ENCODE assay signal across 1 cellular context in genomic region chr18:63159590-63159989, GRCh38.
A peak's percentile ranks its signal among the peaks of the same experiment; 100 is the strongest.
TF ChIP-seq lines count a peak whose summit lies in the region.

No MANE protein-coding gene starts in this region.

TF ChIP-seq in GM12878, 131 proteins besides CTCF, POLR2A, EP300 and RAD21 (continued from another document and continues in another):
- TF ChIP-seq, protein P1, sequence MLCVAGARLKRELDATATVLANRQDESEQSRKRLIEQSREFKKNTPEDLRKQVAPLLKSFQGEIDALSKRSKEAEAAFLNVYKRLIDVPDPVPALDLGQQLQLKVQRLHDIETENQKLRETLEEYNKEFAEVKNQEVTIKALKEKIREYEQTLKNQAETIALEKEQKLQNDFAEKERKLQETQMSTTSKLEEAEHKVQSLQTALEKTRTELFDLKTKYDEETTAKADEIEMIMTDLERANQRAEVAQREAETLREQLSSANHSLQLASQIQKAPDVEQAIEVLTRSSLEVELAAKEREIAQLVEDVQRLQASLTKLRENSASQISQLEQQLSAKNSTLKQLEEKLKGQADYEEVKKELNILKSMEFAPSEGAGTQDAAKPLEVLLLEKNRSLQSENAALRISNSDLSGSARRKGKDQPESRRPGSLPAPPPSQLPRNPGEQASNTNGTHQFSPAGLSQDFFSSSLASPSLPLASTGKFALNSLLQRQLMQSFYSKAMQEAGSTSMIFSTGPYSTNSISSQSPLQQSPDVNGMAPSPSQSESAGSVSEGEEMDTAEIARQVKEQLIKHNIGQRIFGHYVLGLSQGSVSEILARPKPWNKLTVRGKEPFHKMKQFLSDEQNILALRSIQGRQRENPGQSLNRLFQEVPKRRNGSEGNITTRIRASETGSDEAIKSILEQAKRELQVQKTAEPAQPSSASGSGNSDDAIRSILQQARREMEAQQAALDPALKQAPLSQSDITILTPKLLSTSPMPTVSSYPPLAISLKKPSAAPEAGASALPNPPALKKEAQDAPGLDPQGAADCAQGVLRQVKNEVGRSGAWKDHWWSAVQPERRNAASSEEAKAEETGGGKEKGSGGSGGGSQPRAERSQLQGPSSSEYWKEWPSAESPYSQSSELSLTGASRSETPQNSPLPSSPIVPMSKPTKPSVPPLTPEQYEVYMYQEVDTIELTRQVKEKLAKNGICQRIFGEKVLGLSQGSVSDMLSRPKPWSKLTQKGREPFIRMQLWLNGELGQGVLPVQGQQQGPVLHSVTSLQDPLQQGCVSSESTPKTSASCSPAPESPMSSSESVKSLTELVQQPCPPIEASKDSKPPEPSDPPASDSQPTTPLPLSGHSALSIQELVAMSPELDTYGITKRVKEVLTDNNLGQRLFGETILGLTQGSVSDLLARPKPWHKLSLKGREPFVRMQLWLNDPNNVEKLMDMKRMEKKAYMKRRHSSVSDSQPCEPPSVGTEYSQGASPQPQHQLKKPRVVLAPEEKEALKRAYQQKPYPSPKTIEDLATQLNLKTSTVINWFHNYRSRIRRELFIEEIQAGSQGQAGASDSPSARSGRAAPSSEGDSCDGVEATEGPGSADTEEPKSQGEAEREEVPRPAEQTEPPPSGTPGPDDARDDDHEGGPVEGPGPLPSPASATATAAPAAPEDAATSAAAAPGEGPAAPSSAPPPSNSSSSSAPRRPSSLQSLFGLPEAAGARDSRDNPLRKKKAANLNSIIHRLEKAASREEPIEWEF (IDR thresholded peaks at IDR 0.05; ENCODE audit: insufficient replicate concordance, low read depth, low read length), result peak; percentile 61
- TF ChIP-seq POU2F2 (IDR thresholded peaks at IDR 0.05; ENCODE audit: borderline replicate concordance, low read depth, low read length) (peak; percentile 67; the same call in 2 of the 3 replicates), ETV6 (conservative IDR thresholded peaks at IDR 0.05 in 1 of 2, IDR thresholded peaks at IDR 0.05 in 1 of 2; ENCODE audit: borderline replicate concordance in 1 of 2, low read depth in 1 of 2) (peak in 1 of 2 experiments; percentile 17; a peak in 1 of 4 replicates), POLR2AphosphoS2 (IDR thresholded peaks at IDR 0.05; ENCODE audit: low read depth, low read length) (peak; percentile 59; the same call in 1 of the 2 replicates), CREM (IDR thresholded peaks at IDR 0.05; ENCODE audit: low read depth) (peak; percentile 55; the same call in 1 of the 2 replicates), YBX1 (IDR thresholded peaks at IDR 0.05) (no peak), TAF1 (IDR thresholded peaks at IDR 0.05; ENCODE audit: borderline replicate concordance, low read depth, low read length) (peak; percentile 54; the same call in 1 of the 2 replicates), ATF2 (IDR thresholded peaks at IDR 0.05; ENCODE audit: low read length) (no peak), ZBED1 (IDR thresholded peaks at IDR 0.05; ENCODE audit: borderline replicate concordance) (no peak), EGR1 (IDR thresholded peaks at IDR 0.05; ENCODE audit: borderline replicate concordance in 1 of 2, low read depth in 2 of 2, low read length in 2 of 2) (peak in 1 of 2 experiments; percentile 54; a peak in 1 of 3 replicates), E2F8 (IDR thresholded peaks at IDR 0.05; ENCODE audit: low read depth, partially characterized antibody) (no peak), PAX5 (IDR thresholded peaks at IDR 0.05; ENCODE audit: borderline replicate concordance, low read depth, low read length) (peak; percentile 72; the same call in 1 of the 2 replicates), TBL1XR1 (IDR thresholded peaks at IDR 0.05; ENCODE audit: low read depth, low read length) (peak; percentile 69; the same call in 1 of the 2 replicates), POLR2AphosphoS5 (IDR thresholded peaks at IDR 0.05; ENCODE audit: low read length) (peak; percentile 59), CEBPZ (IDR thresholded peaks at IDR 0.05; ENCODE audit: low read depth, low read length) (no peak), MXI1 (IDR thresholded peaks at IDR 0.05; ENCODE audit: low read depth, low read length) (no peak), CHD4 (IDR thresholded peaks at IDR 0.05) (no peak), MYC (IDR thresholded peaks at IDR 0.05; ENCODE audit: insufficient read depth, insufficient read length, insufficient replicate concordance, low read length, severe bottlenecking) (no peak), YY1 (IDR thresholded peaks at IDR 0.05; ENCODE audit: low read depth, low read length) (0 out of 2 replicates have a peak, but pooled peaks have one; percentile 40), SPI1 (IDR thresholded peaks at IDR 0.05; ENCODE audit: borderline replicate concordance, insufficient read depth, low read depth, low read length) (0 out of 2 replicates have a peak, but pooled peaks have one; percentile 28), BRCA1 (IDR thresholded peaks at IDR 0.05; ENCODE audit: low read depth, low read length) (no peak), BCL3 (IDR thresholded peaks at IDR 0.05; ENCODE audit: borderline replicate concordance, insufficient read depth, low read depth, low read length, poor library complexity, severe bottlenecking) (peak; percentile 75), MYB (IDR thresholded peaks at IDR 0.05; ENCODE audit: borderline replicate concordance, low read depth, low read length) (no peak), SREBF1 (IDR thresholded peaks at IDR 0.05; ENCODE audit: low read length) (no peak)
- TF ChIP-seq, protein P2, sequence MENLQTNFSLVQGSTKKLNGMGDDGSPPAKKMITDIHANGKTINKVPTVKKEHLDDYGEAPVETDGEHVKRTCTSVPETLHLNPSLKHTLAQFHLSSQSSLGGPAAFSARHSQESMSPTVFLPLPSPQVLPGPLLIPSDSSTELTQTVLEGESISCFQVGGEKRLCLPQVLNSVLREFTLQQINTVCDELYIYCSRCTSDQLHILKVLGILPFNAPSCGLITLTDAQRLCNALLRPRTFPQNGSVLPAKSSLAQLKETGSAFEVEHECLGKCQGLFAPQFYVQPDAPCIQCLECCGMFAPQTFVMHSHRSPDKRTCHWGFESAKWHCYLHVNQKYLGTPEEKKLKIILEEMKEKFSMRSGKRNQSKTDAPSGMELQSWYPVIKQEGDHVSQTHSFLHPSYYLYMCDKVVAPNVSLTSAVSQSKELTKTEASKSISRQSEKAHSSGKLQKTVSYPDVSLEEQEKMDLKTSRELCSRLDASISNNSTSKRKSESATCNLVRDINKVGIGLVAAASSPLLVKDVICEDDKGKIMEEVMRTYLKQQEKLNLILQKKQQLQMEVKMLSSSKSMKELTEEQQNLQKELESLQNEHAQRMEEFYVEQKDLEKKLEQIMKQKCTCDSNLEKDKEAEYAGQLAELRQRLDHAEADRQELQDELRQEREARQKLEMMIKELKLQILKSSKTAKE (IDR thresholded peaks at IDR 0.05; ENCODE audit: low read depth, poor library complexity, severe bottlenecking), result no peak
- TF ChIP-seq, protein P3, sequence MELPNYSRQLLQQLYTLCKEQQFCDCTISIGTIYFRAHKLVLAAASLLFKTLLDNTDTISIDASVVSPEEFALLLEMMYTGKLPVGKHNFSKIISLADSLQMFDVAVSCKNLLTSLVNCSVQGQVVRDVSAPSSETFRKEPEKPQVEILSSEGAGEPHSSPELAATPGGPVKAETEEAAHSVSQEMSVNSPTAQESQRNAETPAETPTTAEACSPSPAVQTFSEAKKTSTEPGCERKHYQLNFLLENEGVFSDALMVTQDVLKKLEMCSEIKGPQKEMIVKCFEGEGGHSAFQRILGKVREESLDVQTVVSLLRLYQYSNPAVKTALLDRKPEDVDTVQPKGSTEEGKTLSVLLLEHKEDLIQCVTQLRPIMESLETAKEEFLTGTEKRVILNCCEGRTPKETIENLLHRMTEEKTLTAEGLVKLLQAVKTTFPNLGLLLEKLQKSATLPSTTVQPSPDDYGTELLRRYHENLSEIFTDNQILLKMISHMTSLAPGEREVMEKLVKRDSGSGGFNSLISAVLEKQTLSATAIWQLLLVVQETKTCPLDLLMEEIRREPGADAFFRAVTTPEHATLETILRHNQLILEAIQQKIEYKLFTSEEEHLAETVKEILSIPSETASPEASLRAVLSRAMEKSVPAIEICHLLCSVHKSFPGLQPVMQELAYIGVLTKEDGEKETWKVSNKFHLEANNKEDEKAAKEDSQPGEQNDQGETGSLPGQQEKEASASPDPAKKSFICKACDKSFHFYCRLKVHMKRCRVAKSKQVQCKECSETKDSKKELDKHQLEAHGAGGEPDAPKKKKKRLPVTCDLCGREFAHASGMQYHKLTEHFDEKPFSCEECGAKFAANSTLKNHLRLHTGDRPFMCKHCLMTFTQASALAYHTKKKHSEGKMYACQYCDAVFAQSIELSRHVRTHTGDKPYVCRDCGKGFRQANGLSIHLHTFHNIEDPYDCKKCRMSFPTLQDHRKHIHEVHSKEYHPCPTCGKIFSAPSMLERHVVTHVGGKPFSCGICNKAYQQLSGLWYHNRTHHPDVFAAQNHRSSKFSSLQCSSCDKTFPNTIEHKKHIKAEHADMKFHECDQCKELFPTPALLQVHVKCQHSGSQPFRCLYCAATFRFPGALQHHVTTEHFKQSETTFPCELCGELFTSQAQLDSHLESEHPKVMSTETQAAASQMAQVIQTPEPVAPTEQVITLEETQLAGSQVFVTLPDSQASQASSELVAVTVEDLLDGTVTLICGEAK (IDR thresholded peaks at IDR 0.05; ENCODE audit: borderline replicate concordance), result no peak
- TF ChIP-seq, protein P4, sequence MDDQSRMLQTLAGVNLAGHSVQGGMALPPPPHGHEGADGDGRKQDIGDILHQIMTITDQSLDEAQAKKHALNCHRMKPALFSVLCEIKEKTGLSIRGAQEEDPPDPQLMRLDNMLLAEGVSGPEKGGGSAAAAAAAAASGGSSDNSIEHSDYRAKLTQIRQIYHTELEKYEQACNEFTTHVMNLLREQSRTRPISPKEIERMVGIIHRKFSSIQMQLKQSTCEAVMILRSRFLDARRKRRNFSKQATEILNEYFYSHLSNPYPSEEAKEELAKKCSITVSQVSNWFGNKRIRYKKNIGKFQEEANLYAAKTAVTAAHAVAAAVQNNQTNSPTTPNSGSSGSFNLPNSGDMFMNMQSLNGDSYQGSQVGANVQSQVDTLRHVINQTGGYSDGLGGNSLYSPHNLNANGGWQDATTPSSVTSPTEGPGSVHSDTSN (IDR thresholded peaks at IDR 0.05; ENCODE audit: insufficient replicate concordance, low read depth, low read length), result peak; percentile 9
